ENCODE assay signal across 25 cellular contexts in the genomic region with DNA sequence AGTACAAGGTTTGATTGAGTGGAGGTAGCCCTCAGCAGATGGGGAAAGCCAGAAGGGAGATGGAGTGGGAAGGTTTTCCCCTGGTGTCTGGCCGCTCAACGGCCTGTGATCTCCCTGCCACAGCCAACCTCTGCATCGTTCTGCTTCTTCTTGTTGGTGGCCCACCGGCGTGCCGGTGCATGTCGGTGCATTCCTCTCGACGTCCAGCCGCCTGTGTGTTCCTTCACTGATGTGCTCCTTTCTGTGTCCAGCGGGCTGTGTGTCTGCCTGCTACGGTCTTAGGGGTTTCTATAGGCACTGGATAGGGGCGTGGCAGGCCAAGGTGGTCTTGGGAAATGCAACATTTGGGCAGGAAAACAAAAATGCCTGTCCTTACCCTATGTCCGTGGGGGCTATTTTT.
"Had no signal": no experiment of that assay in that cellular context is flagged by ENCODE, and none has a peak within 500 bp of the region (broad histone marks: within the 10 kb centered on the region; RNA-seq: fewer than 3 reads in every experiment).

No MANE protein-coding gene starts in this region.

- H3K27ac ChIP-seq: colonic mucosa, epithelial cell of prostate, esophagus squamous epithelium, gastrocnemius medialis, heart right ventricle, left lung, lower lobe of right lung had no signal

- H3K4me1 ChIP-seq: colonic mucosa, esophagus squamous epithelium, gastrocnemius medialis, left lung, lower lobe of right lung had no signal

- DNase-seq: colonic mucosa; cortex of kidney; effector CD8-positive, alpha-beta T cell; effector memory CD8-positive, alpha-beta T cell; endodermal cell; erythroblast; esophagus squamous epithelium; foreskin fibroblast; foreskin melanocyte; gastrocnemius medialis; glutamatergic neuron; head of caudate nucleus; heart right ventricle; immature natural killer cell; islet precursor cell; left cardiac atrium; left lung; left ventricle myocardium superior; lower lobe of right lung; mesenchymal stem cell; mucosa of descending colon; naive B cell had no signal

- H3K36me3 ChIP-seq: colonic mucosa, esophagus squamous epithelium, gastrocnemius medialis, heart right ventricle, left lung, lower lobe of right lung had no signal

- H3K4me3 ChIP-seq: colonic mucosa, esophagus squamous epithelium, gastrocnemius medialis, heart right ventricle, left lung, lower lobe of right lung, mucosa of descending colon had no signal

- ATAC-seq: effector memory CD8-positive, alpha-beta T cell; esophagus mucosa; gastrocnemius medialis; left cardiac atrium; left lung; left ventricle myocardium superior; lower lobe of right lung; mucosa of descending colon had no signal

- FAIRE-seq: endometrium had no signal
